ENCODE assay signal across 8 cellular contexts in genomic region chr17:80855968-80856862, GRCh38.
A peak's percentile ranks its signal among the peaks of the same experiment; 100 is the strongest.
DNase-seq lines count a peak whose midpoint lies in the region; ATAC-seq lines count a peak whose summit lies in the region.

No MANE protein-coding gene starts in this region.

- peaks cover 27% of the 10 kb centered on the region for H3K4me1 ChIP-seq in CD8-positive, alpha-beta memory T cell (ENCODE audit: insufficient read depth, low read length)
- peaks cover 22% of the 10 kb centered on the region for H3K4me1 ChIP-seq in rectal smooth muscle tissue (ENCODE audit: control insufficient read depth, insufficient read depth, low read length)

- H3K27me3 Mint-ChIP-seq in CD8-positive, alpha-beta memory T cell = no peaks in the 10 kb centered on the region
- no peaks in the 10 kb centered on the region for H3K27me3 Mint-ChIP-seq in effector memory CD8-positive, alpha-beta T cell

- H3K9me3 ChIP-seq in CD8-positive, alpha-beta memory T cell (ENCODE audit: low read length) = no peaks in the 10 kb centered on the region

- H3K36me3 ChIP-seq in CD8-positive, alpha-beta memory T cell (ENCODE audit: insufficient read depth, low read length) = peaks cover 10% of the 10 kb centered on the region
- no peaks in the 10 kb centered on the region for H3K36me3 ChIP-seq in rectal smooth muscle tissue (ENCODE audit: control insufficient read depth, insufficient read depth, low read length)

- CTCF ChIA-PET in CD8-positive, alpha-beta memory T cell (lab: Charles Lee) = interaction anchor here (1.0 kb wide), 1 partner anchor 16 kb away, joined by 4 read pairs; no protein-coding TSS in a partner anchor

- peak in 4 of 5 donors; percentile 21 to 84 (median 30) for DNase-seq in CD8-positive, alpha-beta memory T cell
- DNase-seq in M059J (ENCODE audit: low read depth) = peak; percentile 98
- peak; percentile 68 to 90 for DNase-seq in activated CD4-positive, alpha-beta T cell treated with anti-CD3 and anti-CD28 coated beads, Interleukin-2, amount 50 U/mL, for 24 hours (ENCODE audit: low read depth in 1 of 2, low spot score in 1 of 2)
- DNase-seq in effector memory CD8-positive, alpha-beta T cell = peak; percentile 17 to 39 (median 23)
- DNase-seq in medulla oblongata (ENCODE audit: extremely low spot score) = no peak
- no peak for DNase-seq in midbrain (lab: John Stamatoyannopoulos, UW)

- H3K36me3 Mint-ChIP-seq in CD8-positive, alpha-beta memory T cell = peaks cover 14 to 48% (median 18%) of the 10 kb centered on the region in 3 donors
- peaks cover 22% of the 10 kb centered on the region for H3K36me3 Mint-ChIP-seq in effector memory CD8-positive, alpha-beta T cell (ENCODE audit: insufficient read depth)

- peak overlapping the region in 1 of 7 donors; percentile 52 for H3K4me3 Mint-ChIP-seq in CD8-positive, alpha-beta memory T cell
- H3K4me3 Mint-ChIP-seq in effector memory CD8-positive, alpha-beta T cell = peak overlapping the region; percentile 36 to 38

- H3K27me3 ChIP-seq in CD8-positive, alpha-beta memory T cell (ENCODE audit: insufficient read depth, low read length, poor library complexity, severe bottlenecking) = no peaks in the 10 kb centered on the region
- H3K27me3 ChIP-seq in rectal smooth muscle tissue (ENCODE audit: control insufficient read depth, insufficient read depth, low read length) = no peaks in the 10 kb centered on the region

- peak overlapping the region; percentile 14 to 87 (median 57) for H3K27ac Mint-ChIP-seq in CD8-positive, alpha-beta memory T cell
- peak overlapping the region; percentile 87 to 90 for H3K27ac Mint-ChIP-seq in effector memory CD8-positive, alpha-beta T cell

- peak overlapping the region; percentile 68 for H3K27ac ChIP-seq in CD8-positive, alpha-beta memory T cell (ENCODE audit: low read depth, low read length)
- peak overlapping the region; percentile 46 for H3K27ac ChIP-seq in rectal smooth muscle tissue (ENCODE audit: low read depth, low read length)

- H3K4me1 Mint-ChIP-seq in CD8-positive, alpha-beta memory T cell = peaks cover 14 to 34% (median 33%) of the 10 kb centered on the region in 3 donors
- peaks cover 27 to 30% of the 10 kb centered on the region in 2 donors for H3K4me1 Mint-ChIP-seq in effector memory CD8-positive, alpha-beta T cell (ENCODE audit: low read depth in 2 of 2)

- no peaks in the 10 kb centered on the region for H3K9me3 Mint-ChIP-seq in CD8-positive, alpha-beta memory T cell
- H3K9me3 Mint-ChIP-seq in effector memory CD8-positive, alpha-beta T cell = no peaks in the 10 kb centered on the region

- H3K4me3 ChIP-seq in CD8-positive, alpha-beta memory T cell (ENCODE audit: low read length) = no peak overlapping the region
- H3K4me3 ChIP-seq in rectal smooth muscle tissue (ENCODE audit: low read length) = no peak overlapping the region

- no peak overlapping the region for H3K9ac ChIP-seq in rectal smooth muscle tissue (ENCODE audit: low read length)

- POLR2A ChIA-PET in CD8-positive, alpha-beta memory T cell (lab: Charles Lee) = interaction anchor here (0.6 kb wide), 2 partner anchors 120 to 162 kb away, joined by 3 read pairs; no protein-coding TSS in a partner anchor

- peak; percentile 85 for ATAC-seq in GM21723 (IDR thresholded peaks at IDR 0.05; ENCODE audit: unreplicated experiment)
- ATAC-seq in effector memory CD8-positive, alpha-beta T cell (replicated peaks) = peak; percentile 99

Comparison
In these comparisons a context has a peak if more than half of its experiments do, and no peak if none do; other contexts are left out.
1. DNase-seq: peak in CD8-positive, alpha-beta memory T cell (4 of 5), M059J (single experiment), activated CD4-positive, alpha-beta T cell treated with anti-CD3 and anti-CD28 coated beads, Interleukin-2, amount 50 U/mL, for 24 hours (2 of 2) and effector memory CD8-positive, alpha-beta T cell (3 of 3); none in medulla oblongata (single experiment) and midbrain (single experiment).